1 cellular context compared by ENCODE assay signal in the genomic region with DNA sequence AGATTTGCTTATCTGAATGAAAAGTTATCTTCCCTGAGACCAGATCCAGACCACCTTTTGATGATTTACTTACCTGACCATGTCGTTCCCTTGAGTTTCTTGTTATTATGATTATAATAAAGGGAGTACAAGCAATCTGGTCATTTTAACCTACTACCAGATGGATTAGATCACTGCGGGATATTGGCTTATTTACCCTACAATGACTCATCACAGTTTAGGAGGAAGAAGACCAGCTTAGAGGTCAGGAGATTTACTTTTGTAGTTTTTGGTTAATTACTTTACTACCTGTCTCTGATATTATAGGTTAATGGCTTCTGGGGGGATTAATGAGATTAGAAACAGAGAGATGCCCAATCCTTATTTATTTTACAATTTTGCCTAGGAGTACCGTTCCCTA.
TF ChIP-seq lines count a peak whose summit lies in the region.

No MANE protein-coding gene starts in this region.

TF ChIP-seq in IMR-90, 13 proteins besides CTCF, POLR2A, EP300 and RAD21 (continued from another document):
- no peak for TF ChIP-seq ELK1 (IDR thresholded peaks at IDR 0.05; ENCODE audit: borderline replicate concordance, low read depth, low read length)
- TF ChIP-seq RCOR1 (IDR thresholded peaks at IDR 0.05; ENCODE audit: insufficient replicate concordance, low read length): no peak
- no peak for TF ChIP-seq NFE2L2 (IDR thresholded peaks at IDR 0.05; ENCODE audit: low read depth, low read length)
- no peak for TF ChIP-seq CHD1 (IDR thresholded peaks at IDR 0.05; ENCODE audit: low read depth, low read length)
- TF ChIP-seq MAZ (IDR thresholded peaks at IDR 0.05; ENCODE audit: borderline replicate concordance, low read depth, low read length): no peak
- TF ChIP-seq CEBPB (IDR thresholded peaks at IDR 0.05; ENCODE audit: low read depth, low read length): no peak
TF ChIP-seq in IMR-90: peak in this region for 0.
